18 cellular contexts compared by ENCODE assay signal in genomic region chr17:75178453-75178852, GRCh38. TPM values are rescaled to one million over a fixed set of nuclear protein-coding genes. Genes with fewer than 3 reads are reported as not detected.
DNase-seq lines count a peak whose midpoint lies in the region; ATAC-seq, FAIRE-seq and TF ChIP-seq lines count a peak whose summit lies in the region.
"Had no signal": no experiment of that assay in that cellular context is flagged by ENCODE, and none has a peak within 500 bp of the region (broad histone marks: within the 10 kb centered on the region; RNA-seq: fewer than 3 reads in every experiment).

No MANE protein-coding gene starts in this region.

- TF ChIP-seq CTCF in DND-41 (IDR thresholded peaks at IDR 0.05; ENCODE audit: borderline replicate concordance, extremely low read depth, low read length, poor library complexity, severe bottlenecking) (no peak), GM12878 (IDR thresholded peaks at IDR 0.05 in 2 of 3, conservative IDR thresholded peaks at IDR 0.05 in 1 of 3; ENCODE audit: control insufficient read depth in 2 of 3, extremely low read depth in 1 of 3, insufficient read depth in 1 of 3, low read depth in 3 of 3, low read length in 3 of 3) (no peak)

- in situ Hi-C loops in GM12878 (cut with MboI) = no loop called here

- POLR2A ChIA-PET in activated CD4-positive, alpha-beta T cell treated with anti-CD3 and anti-CD28 coated beads, Interleukin-2, amount 10 ng/mL, durations not matched to agents 7 days and 5 days (lab: Charles Lee) = no interaction called here
- POLR2A ChIA-PET in activated CD4-positive, alpha-beta T cell treated with anti-CD3 and anti-CD28 coated beads for 36 hours (lab: Charles Lee) = interaction anchor here (0.7 to 0.8 kb wide), 3 partner anchors 26 to 185 kb away, joined by 3 to 11 read pairs (median 5); partner anchors contain the start of gene NUP85
- POLR2A ChIA-PET in GM12878 (lab: Charles Lee) = interaction anchor here (1.1 kb wide), 1 partner anchor 49 kb away, joined by 3 read pairs; no protein-coding TSS in a partner anchor

- H3K9ac ChIP-seq in DND-41 (ENCODE audit: low read depth, low read length) (0 out of 2 replicates have a peak overlapping the region, but pooled peaks have one; percentile 21), GM12878 (ENCODE audit: control insufficient read depth, insufficient read depth, low read length) (no peak overlapping the region), trophoblast cell (ENCODE audit: low read length) (no peak overlapping the region)

- H2AK5ac ChIP-seq in trophoblast cell (ENCODE audit: low read length) = no peak overlapping the region

- no peaks in the 10 kb centered on the region for H3K27me3 Mint-ChIP-seq in activated CD4-positive, alpha-beta T cell treated with anti-CD3 and anti-CD28 coated beads, Interleukin-2, amount 10 ng/mL, durations not matched to agents 7 days and 5 days
- H3K27me3 Mint-ChIP-seq in activated CD4-positive, alpha-beta T cell treated with anti-CD3 and anti-CD28 coated beads for 36 hours = no peaks in the 10 kb centered on the region
- H3K27me3 Mint-ChIP-seq: B cell; CD4-positive, alpha-beta T cell had no signal

- H3K4me1 Mint-ChIP-seq in activated CD4-positive, alpha-beta T cell treated with anti-CD3 and anti-CD28 coated beads, Interleukin-2, amount 10 ng/mL, durations not matched to agents 7 days and 5 days = peaks cover 43% of the 10 kb centered on the region
- H3K4me1 Mint-ChIP-seq in activated CD4-positive, alpha-beta T cell treated with anti-CD3 and anti-CD28 coated beads for 36 hours = peaks cover 36% of the 10 kb centered on the region

- no peak overlapping the region for H3K4me3 Mint-ChIP-seq in activated CD4-positive, alpha-beta T cell treated with anti-CD3 and anti-CD28 coated beads, Interleukin-2, amount 10 ng/mL, durations not matched to agents 7 days and 5 days
- H3K4me3 Mint-ChIP-seq in activated CD4-positive, alpha-beta T cell treated with anti-CD3 and anti-CD28 coated beads for 36 hours = no peak overlapping the region
- H3K4me3 Mint-ChIP-seq: B cell had no signal

- no peaks in the 10 kb centered on the region for H3K9me3 Mint-ChIP-seq in activated CD4-positive, alpha-beta T cell treated with anti-CD3 and anti-CD28 coated beads, Interleukin-2, amount 10 ng/mL, durations not matched to agents 7 days and 5 days
- H3K9me3 Mint-ChIP-seq in activated CD4-positive, alpha-beta T cell treated with anti-CD3 and anti-CD28 coated beads for 36 hours (ENCODE audit: low read depth) = no peaks in the 10 kb centered on the region
- H3K9me3 Mint-ChIP-seq: CD4-positive, alpha-beta T cell had no signal

- H3K36me3 ChIP-seq in DND-41 (ENCODE audit: insufficient read depth, low read length) (peaks cover 85% of the 10 kb centered on the region), GM12878 (ENCODE audit: control insufficient read depth in 2 of 2, insufficient read depth in 2 of 2, low read length in 1 of 2) (peaks cover 7 to 26% of the 10 kb centered on the region in 2 experiments), trophoblast cell (ENCODE audit: control insufficient read depth in 1 of 2, insufficient read depth in 2 of 2, low read length in 2 of 2) (peaks cover 51 to 55% of the 10 kb centered on the region in 2 experiments)

- peaks cover 76% of the 10 kb centered on the region for H4K20me1 ChIP-seq in DND-41 (ENCODE audit: insufficient read depth, low read length)
- H4K20me1 ChIP-seq in GM12878 (ENCODE audit: control insufficient read depth, insufficient read depth) = no peaks in the 10 kb centered on the region

- no peak overlapping the region for H4K8ac ChIP-seq in trophoblast cell (ENCODE audit: low read depth, low read length)

- no peak overlapping the region for H2BK120ac ChIP-seq in trophoblast cell (ENCODE audit: insufficient read depth, low read length, poor library complexity)

- H3K79me2 ChIP-seq in DND-41 (ENCODE audit: insufficient read depth, low read length) (peaks cover 98% of the 10 kb centered on the region), GM12878 (ENCODE audit: control insufficient read depth, insufficient read depth, low read length) (peaks cover 64% of the 10 kb centered on the region), trophoblast cell (ENCODE audit: control insufficient read depth, insufficient read depth, low read length, poor library complexity) (peaks cover 20% of the 10 kb centered on the region)

- no peak overlapping the region for H2BK5ac ChIP-seq in trophoblast cell (ENCODE audit: low read depth, low read length, poor library complexity)

- no peak for TF ChIP-seq POLR2A in GM12878 (IDR thresholded peaks at IDR 0.05; ENCODE audit: low read depth, low read length)

- peak overlapping the region; percentile 70 for H3K4ac ChIP-seq in trophoblast cell (ENCODE audit: low read depth, low read length)

- H3K36me3 Mint-ChIP-seq in activated CD4-positive, alpha-beta T cell treated with anti-CD3 and anti-CD28 coated beads, Interleukin-2, amount 10 ng/mL, durations not matched to agents 7 days and 5 days (ENCODE audit: low read depth) = peaks cover 53% of the 10 kb centered on the region
- peaks cover 60% of the 10 kb centered on the region for H3K36me3 Mint-ChIP-seq in activated CD4-positive, alpha-beta T cell treated with anti-CD3 and anti-CD28 coated beads for 36 hours (ENCODE audit: low read depth)

- H3K4me2 ChIP-seq in DND-41 (ENCODE audit: insufficient read depth, low read length) (peak overlapping the region; percentile 78; the same call in 1 of the 2 replicates), GM12878 (ENCODE audit: control insufficient read depth, insufficient read depth) (no peak overlapping the region), trophoblast cell (ENCODE audit: low read length) (no peak overlapping the region)

- peak overlapping the region; percentile 54 for H3K27ac Mint-ChIP-seq in activated CD4-positive, alpha-beta T cell treated with anti-CD3 and anti-CD28 coated beads, Interleukin-2, amount 10 ng/mL, durations not matched to agents 7 days and 5 days
- no peak overlapping the region for H3K27ac Mint-ChIP-seq in activated CD4-positive, alpha-beta T cell treated with anti-CD3 and anti-CD28 coated beads for 36 hours
- H3K27ac Mint-ChIP-seq: B cell had no signal

- H3K27ac ChIP-seq in DND-41 (ENCODE audit: low read length) (0 out of 2 replicates have a peak overlapping the region, but pooled peaks have one; percentile 31), GM12878 (ENCODE audit: control insufficient read depth, insufficient read depth) (no peak overlapping the region), trophoblast cell (ENCODE audit: low read depth, low read length) (no peak overlapping the region)

- no peak for ATAC-seq in activated CD4-positive, alpha-beta T cell treated with anti-CD3 and anti-CD28 coated beads for 36 hours
- ATAC-seq in DND-41 (ENCODE audit: insufficient read depth, low read depth) (no peak), GM12878 (no peak)
- ATAC-seq: K562, Panc1 had no signal

- BruUV-seq in GM12878 (replicated peaks; lab: Mats Ljungman, UMichigan) = no TSS peak

- H3K23ac ChIP-seq in trophoblast cell (ENCODE audit: low read length) = no peak overlapping the region

- RAD21 ChIA-PET in GM12878 (lab: Charles Lee; ENCODE audit: unreplicated experiment) = interaction anchor here (0.7 kb wide), 1 partner anchor 64 kb away, joined by 3 read pairs; no protein-coding TSS in a partner anchor

- TF ChIP-seq RAD21 in GM12878 (IDR thresholded peaks at IDR 0.05; ENCODE audit: insufficient read depth, low read depth, low read length) = no peak

- intact Hi-C loops in activated CD4-positive, alpha-beta T cell treated with anti-CD3 and anti-CD28 coated beads for 36 hours (cut with DNase I, micrococcal nuclease) = no loop called here
- intact Hi-C loops in GM12878 (cut with micrococcal nuclease; ENCODE audit: unreplicated experiment) = no loop called here

- no peak overlapping the region for H4K91ac ChIP-seq in trophoblast cell (ENCODE audit: low read depth, low read length)

- no peak for TF ChIP-seq EP300 in GM12878 (IDR thresholded peaks at IDR 0.05; ENCODE audit: borderline replicate concordance in 1 of 2, control insufficient read depth in 1 of 2, low read depth in 2 of 2, low read length in 2 of 2)

- H2AFZ ChIP-seq in DND-41 (ENCODE audit: low read depth, low read length) (no peak overlapping the region), GM12878 (ENCODE audit: control insufficient read depth, low read depth, low read length) (no peak overlapping the region), trophoblast cell (ENCODE audit: insufficient read depth, low read length, poor library complexity) (no peak overlapping the region)

- DNase-seq in activated CD4-positive, alpha-beta T cell treated with anti-CD3 and anti-CD28 coated beads, Interleukin-2, amount 10 ng/mL, durations not matched to agents 7 days and 5 days = no peak
- no peak for DNase-seq in activated CD4-positive, alpha-beta T cell treated with anti-CD3 and anti-CD28 coated beads for 36 hours
- DNase-seq in DND-41 = peak; percentile 35
- no peak for DNase-seq in GM12878 (ENCODE audit: low read depth, low spot score)
- DNase-seq in trophoblast cell = no peak
- no peak for DNase-seq in SW480 (ENCODE audit: low spot score)
- DNase-seq in NCI-H2107 (lab: John Stamatoyannopoulos, UW) = no peak
- DNase-seq: Caco-2; CD4-positive, alpha-beta T cell; GDM1; MV-4-11; NCI-H1417; NCI-H187; NCI-H226; NCI-H524 treated with DMSO at 0.1 percent for 48 hours had no signal

- no peaks in the 10 kb centered on the region for H3K9me3 ChIP-seq in DND-41 (ENCODE audit: insufficient read depth, low read length, severe bottlenecking)
- H3K9me3 ChIP-seq in GM12878 (replicated peaks; ENCODE audit: control insufficient read depth, insufficient read depth, low read length) = no peaks in the 10 kb centered on the region
- no peaks in the 10 kb centered on the region for H3K9me3 ChIP-seq in trophoblast cell (ENCODE audit: insufficient read depth, low read depth, low read length)
- H3K9me3 ChIP-seq: Caco-2 had no signal

- FAIRE-seq in GM12878 (lab: Jason Lieb, UNC) = no peak
- FAIRE-seq: K562 had no signal

- H3K27me3 ChIP-seq in DND-41 (ENCODE audit: insufficient read depth, low read length, poor library complexity) (no peaks in the 10 kb centered on the region), GM12878 (replicated peaks in 1 of 2; ENCODE audit: control insufficient read depth in 2 of 2, insufficient read depth in 2 of 2, low read length in 1 of 2) (no peaks in the 10 kb centered on the region), trophoblast cell (ENCODE audit: insufficient read depth, low read length) (no peaks in the 10 kb centered on the region)

- 97% methylated on average over 4 of the region's 6 CpGs for WGBS in GM12878 (ENCODE audit: insufficient coverage, insufficient replicate concordance, low lambda C conversion rate, missing lambda C conversion rate)
- WGBS in trophoblast cell (ENCODE audit: extremely low coverage, insufficient coverage, insufficient read length) = no CpG with 5 or more reads among the region's 6 CpGs

- H3K4me1 ChIP-seq in DND-41 (ENCODE audit: insufficient read depth, low read length) (peaks cover 57% of the 10 kb centered on the region), GM12878 (ENCODE audit: control insufficient read depth, insufficient read depth, low read length) (no peaks in the 10 kb centered on the region), trophoblast cell (ENCODE audit: control insufficient read depth in 1 of 2, insufficient read depth in 2 of 2, low read length in 2 of 2) (peaks cover 2 to 4% of the 10 kb centered on the region in 2 experiments)

- no peak overlapping the region for H4K12ac ChIP-seq in trophoblast cell (ENCODE audit: low read depth, low read length)

- H3K79me1 ChIP-seq in trophoblast cell (ENCODE audit: low read length) = peaks cover 11% of the 10 kb centered on the region

- H3K14ac ChIP-seq in trophoblast cell (ENCODE audit: low read length) = no peak overlapping the region

- no peak overlapping the region for H3K18ac ChIP-seq in trophoblast cell (ENCODE audit: low read length)

- no peak overlapping the region for H2BK12ac ChIP-seq in trophoblast cell (ENCODE audit: low read length)

- H3K4me3 ChIP-seq in DND-41 (ENCODE audit: low read depth in 1 of 2, low read length in 2 of 2) (no peak overlapping the region), GM12878 (no peak overlapping the region), trophoblast cell (ENCODE audit: low read depth, low read length) (no peak overlapping the region)
- H3K4me3 ChIP-seq: K562 had no signal

- SMC1A ChIA-PET in GM12878 (lab: Charles Lee; ENCODE audit: uncharacterized antibody, unreplicated experiment) = interaction anchor here (0.7 kb wide), 1 partner anchor 15 kb away, joined by 3 read pairs; no protein-coding TSS in a partner anchor

- CTCF ChIA-PET in activated CD4-positive, alpha-beta T cell treated with anti-CD3 and anti-CD28 coated beads, Interleukin-2, amount 10 ng/mL, durations not matched to agents 7 days and 5 days (lab: Charles Lee) = interaction anchor here (0.7 to 1.1 kb wide), 2 partner anchors 166 to 215 kb away, joined by 3 read pairs; partner anchors contain the start of gene MRPL58
- CTCF ChIA-PET in activated CD4-positive, alpha-beta T cell treated with anti-CD3 and anti-CD28 coated beads for 36 hours (lab: Charles Lee) = no interaction called here
- CTCF ChIA-PET in GM12878 (lab: Yijun Ruan, JAX) = interaction anchor here (1.7 kb wide), 1 partner anchor 23 kb away, joined by 8 read pairs; no protein-coding TSS in a partner anchor

RNA-seq across cellular contexts. Expression of gene SUMO2, which starts 4.3 kb away (rescaled TPM):
- total RNA-seq in activated CD4-positive, alpha-beta T cell treated with anti-CD3 and anti-CD28 coated beads, Interleukin-2, amount 10 ng/mL, durations not matched to agents 7 days and 5 days = 100 to 1,000 TPM; 527 to 642 TPM
- 100 to 1,000 TPM; 594 to 727 TPM for total RNA-seq in activated CD4-positive, alpha-beta T cell treated with anti-CD3 and anti-CD28 coated beads for 36 hours
- 19.8 and 21.3 TPM in 2 replicates for total RNA-seq in GM12878 (2013; cell fraction: nucleolus; rRNA removed)
- total RNA-seq in GM12878 (2014; rRNA removed) = 163 and 207 TPM in 2 replicates
- total RNA-seq in GM12878 (2014; rRNA removed; fragmentation: Illumina TruSeq; extraction: Trizol) = 312 and 322 TPM in 2 replicates
- total RNA-seq in GM12878 (2021) = 506 and 514 TPM in 2 replicates
- 65.4 TPM for polyA plus RNA-seq in GM12878 (2011; ENCODE audit: low read depth)
- polyA plus RNA-seq in GM12878 (2011; rRNA removed) = 603 and 801 TPM in 2 replicates
- 90.6 and 121 TPM in 2 replicates for polyA plus RNA-seq in GM12878 (2011; cell fraction: cytosol; rRNA removed)
- 80.5 and 124 TPM in 2 replicates for polyA plus RNA-seq in GM12878 (2011; cell fraction: nucleus; rRNA removed)
- polyA plus RNA-seq in GM12878 (2012) = 224 and 225 TPM in 2 replicates
- 265 and 335 TPM in 2 replicates for polyA plus RNA-seq in GM12878 (2014; fragmentation: Illumina TruSeq; extraction: Trizol)
- polyA plus RNA-seq in GM12878 (2014; fragmentation: Nextera tagmentation; extraction: Ambion mirVana) = 100 to 1,000 TPM; 709 to 767 TPM
- polyA plus RNA-seq in GM12878 (2014; rRNA removed) = 232 and 249 TPM in 2 replicates
- polyA plus RNA-seq in GM12878 (2016; fragmentation: Nextera tagmentation; extraction: Ambion mirVana) = 100 to 1,000 TPM; 755 to 803 TPM
- 63.9 and 102 TPM in 2 replicates for polyA minus RNA-seq in GM12878 (2011; rRNA and poly(A)+ RNA removed)
- polyA minus RNA-seq in GM12878 (2011; cell fraction: cytosol; rRNA and poly(A)+ RNA removed) = 148 and 173 TPM in 2 replicates
- polyA minus RNA-seq in GM12878 (2011; cell fraction: nucleus; rRNA and poly(A)+ RNA removed) = 13.5 and 14.2 TPM in 2 replicates
- polyA plus RNA-seq in trophoblast cell (2013) = 194 and 209 TPM in 2 replicates

RNA-seq across cellular contexts. Expression of gene JPT1, which starts 24.1 kb away (rescaled TPM):
- total RNA-seq in activated CD4-positive, alpha-beta T cell treated with anti-CD3 and anti-CD28 coated beads, Interleukin-2, amount 10 ng/mL, durations not matched to agents 7 days and 5 days = 100 to 1,000 TPM; 277 to 280 TPM
- total RNA-seq in activated CD4-positive, alpha-beta T cell treated with anti-CD3 and anti-CD28 coated beads for 36 hours = 100 to 1,000 TPM; 234 to 238 TPM
- total RNA-seq in GM12878 (2013; cell fraction: nucleolus; rRNA removed) = 43.4 and 56.9 TPM in 2 replicates
- 150 and 158 TPM in 2 replicates for total RNA-seq in GM12878 (2014; rRNA removed)
- total RNA-seq in GM12878 (2014; rRNA removed; fragmentation: Illumina TruSeq; extraction: Trizol) = 324 and 357 TPM in 2 replicates
- 316 and 327 TPM in 2 replicates for total RNA-seq in GM12878 (2021)
- 208 TPM for polyA plus RNA-seq in GM12878 (2011; ENCODE audit: low read depth)
- 79.7 and 112 TPM in 2 replicates for polyA plus RNA-seq in GM12878 (2011; rRNA removed)
- polyA plus RNA-seq in GM12878 (2011; cell fraction: cytosol; rRNA removed) = 288 and 290 TPM in 2 replicates
- polyA plus RNA-seq in GM12878 (2011; cell fraction: nucleus; rRNA removed) = 199 and 203 TPM in 2 replicates
- polyA plus RNA-seq in GM12878 (2012) = 277 and 284 TPM in 2 replicates
- polyA plus RNA-seq in GM12878 (2014; fragmentation: Illumina TruSeq; extraction: Trizol) = 101 and 318 TPM in 2 replicates
- polyA plus RNA-seq in GM12878 (2014; fragmentation: Nextera tagmentation; extraction: Ambion mirVana) = 100 to 1,000 TPM in 1 of 2 experiments, 10 to 100 TPM in 1; 95.9 to 140 TPM
- polyA plus RNA-seq in GM12878 (2014; rRNA removed) = 339 and 341 TPM in 2 replicates
- polyA plus RNA-seq in GM12878 (2016; fragmentation: Nextera tagmentation; extraction: Ambion mirVana) = 100 to 1,000 TPM; 648 to 651 TPM
- polyA minus RNA-seq in GM12878 (2011; rRNA and poly(A)+ RNA removed) = 39.5 and 98.5 TPM in 2 replicates
- 111 and 140 TPM in 2 replicates for polyA minus RNA-seq in GM12878 (2011; cell fraction: cytosol; rRNA and poly(A)+ RNA removed)
- 46.9 and 65.1 TPM in 2 replicates for polyA minus RNA-seq in GM12878 (2011; cell fraction: nucleus; rRNA and poly(A)+ RNA removed)
- 301 and 304 TPM in 2 replicates for polyA plus RNA-seq in trophoblast cell (2013)

RNA-seq across cellular contexts. Expression of gene NUP85, which starts 27.0 kb away (rescaled TPM):
- 100 to 1,000 TPM; 140 to 172 TPM for total RNA-seq in activated CD4-positive, alpha-beta T cell treated with anti-CD3 and anti-CD28 coated beads, Interleukin-2, amount 10 ng/mL, durations not matched to agents 7 days and 5 days
- total RNA-seq in activated CD4-positive, alpha-beta T cell treated with anti-CD3 and anti-CD28 coated beads for 36 hours = 100 to 1,000 TPM; 130 to 160 TPM
- 89.4 and 98.6 TPM in 2 replicates for total RNA-seq in GM12878 (2013; cell fraction: nucleolus; rRNA removed)
- 47.1 and 57.8 TPM in 2 replicates for total RNA-seq in GM12878 (2014; rRNA removed)
- 52.9 and 54.0 TPM in 2 replicates for total RNA-seq in GM12878 (2014; rRNA removed; fragmentation: Illumina TruSeq; extraction: Trizol)
- total RNA-seq in GM12878 (2021) = 82.5 and 97.9 TPM in 2 replicates
- polyA plus RNA-seq in GM12878 (2011; ENCODE audit: low read depth) = 58.6 TPM
- 80.8 and 92.9 TPM in 2 replicates for polyA plus RNA-seq in GM12878 (2011; rRNA removed)
- polyA plus RNA-seq in GM12878 (2011; cell fraction: cytosol; rRNA removed) = 112 and 130 TPM in 2 replicates
- polyA plus RNA-seq in GM12878 (2011; cell fraction: nucleus; rRNA removed) = 362 and 389 TPM in 2 replicates
- polyA plus RNA-seq in GM12878 (2012) = 37.7 and 46.3 TPM in 2 replicates
- 59.6 and 65.9 TPM in 2 replicates for polyA plus RNA-seq in GM12878 (2014; fragmentation: Illumina TruSeq; extraction: Trizol)
- 100 to 1,000 TPM; 127 to 135 TPM for polyA plus RNA-seq in GM12878 (2014; fragmentation: Nextera tagmentation; extraction: Ambion mirVana)
- polyA plus RNA-seq in GM12878 (2014; rRNA removed) = 83.2 and 87.8 TPM in 2 replicates
- 100 to 1,000 TPM; 103 to 104 TPM for polyA plus RNA-seq in GM12878 (2016; fragmentation: Nextera tagmentation; extraction: Ambion mirVana)
- 80.2 and 80.8 TPM in 2 replicates for polyA minus RNA-seq in GM12878 (2011; rRNA and poly(A)+ RNA removed)
- 24.1 and 34.9 TPM in 2 replicates for polyA minus RNA-seq in GM12878 (2011; cell fraction: cytosol; rRNA and poly(A)+ RNA removed)
- 54.2 and 98.1 TPM in 2 replicates for polyA minus RNA-seq in GM12878 (2011; cell fraction: nucleus; rRNA and poly(A)+ RNA removed)
- polyA plus RNA-seq in trophoblast cell (2013) = 48.2 and 51.5 TPM in 2 replicates

RNA-seq across cellular contexts. Expression of gene NT5C, which starts 46.9 kb away (rescaled TPM):
- 10 to 100 TPM; 45.2 to 50.4 TPM for total RNA-seq in activated CD4-positive, alpha-beta T cell treated with anti-CD3 and anti-CD28 coated beads, Interleukin-2, amount 10 ng/mL, durations not matched to agents 7 days and 5 days
- 10 to 100 TPM; 51.7 to 61.5 TPM for total RNA-seq in activated CD4-positive, alpha-beta T cell treated with anti-CD3 and anti-CD28 coated beads for 36 hours
- 22.0 and 36.6 TPM in 2 replicates for total RNA-seq in GM12878 (2013; cell fraction: nucleolus; rRNA removed)
- 115 and 144 TPM in 2 replicates for total RNA-seq in GM12878 (2014; rRNA removed)
- total RNA-seq in GM12878 (2014; rRNA removed; fragmentation: Illumina TruSeq; extraction: Trizol) = 41.6 and 43.7 TPM in 2 replicates
- total RNA-seq in GM12878 (2021) = 86.3 and 88.5 TPM in 2 replicates
- polyA plus RNA-seq in GM12878 (2011; ENCODE audit: low read depth) = 15.1 TPM
- 17.4 and 40.2 TPM in 2 replicates for polyA plus RNA-seq in GM12878 (2011; rRNA removed)
- 45.1 and 76.6 TPM in 2 replicates for polyA plus RNA-seq in GM12878 (2011; cell fraction: cytosol; rRNA removed)
- polyA plus RNA-seq in GM12878 (2011; cell fraction: nucleus; rRNA removed) = 82.6 and 87.6 TPM in 2 replicates
- 49.7 and 55.2 TPM in 2 replicates for polyA plus RNA-seq in GM12878 (2012)
- 10.4 and 24.2 TPM in 2 replicates for polyA plus RNA-seq in GM12878 (2014; fragmentation: Illumina TruSeq; extraction: Trizol)
- polyA plus RNA-seq in GM12878 (2014; fragmentation: Nextera tagmentation; extraction: Ambion mirVana) = 1 to 10 TPM; 3.7 to 9.8 TPM
- 158 and 188 TPM in 2 replicates for polyA plus RNA-seq in GM12878 (2014; rRNA removed)
- 100 to 1,000 TPM; 116 to 129 TPM for polyA plus RNA-seq in GM12878 (2016; fragmentation: Nextera tagmentation; extraction: Ambion mirVana)
- polyA minus RNA-seq in GM12878 (2011; rRNA and poly(A)+ RNA removed) = 10.6 and 15.4 TPM in 2 replicates
- 7.4 and 11.4 TPM in 2 replicates for polyA minus RNA-seq in GM12878 (2011; cell fraction: cytosol; rRNA and poly(A)+ RNA removed)
- 20.4 and 32.2 TPM in 2 replicates for polyA minus RNA-seq in GM12878 (2011; cell fraction: nucleus; rRNA and poly(A)+ RNA removed)
- 45.3 and 47.2 TPM in 2 replicates for polyA plus RNA-seq in trophoblast cell (2013)
